1 cellular context compared by ENCODE assay signal in genomic region chr6:7317538-7317937, GRCh38.
TF ChIP-seq lines count a peak whose summit lies in the region.

No MANE protein-coding gene starts in this region.

TF ChIP-seq in HepG2, 621 proteins besides CTCF, POLR2A, EP300 and RAD21 (continued from another document):
- no peak for TF ChIP-seq HBP1 (CRISPR knock-in tag; IDR thresholded peaks at IDR 0.05; ENCODE audit: low read depth)
- no peak for TF ChIP-seq ARNT2 (CRISPR knock-in tag; IDR thresholded peaks at IDR 0.05; ENCODE audit: low read depth)
